Comparison of ENCODE assay signal across 1 cellular context in genomic region chr3:38454179-38454883, GRCh38.
A peak's percentile ranks its signal among the peaks of the same experiment; 100 is the strongest.
TF ChIP-seq lines count a peak whose summit lies in the region.

No MANE protein-coding gene starts in this region.

TF ChIP-seq in K562, 482 proteins besides CTCF, POLR2A, EP300 and RAD21 (continued from another document and continues in another):
- TF ChIP-seq ZBTB43 (CRISPR knock-in tag; IDR thresholded peaks at IDR 0.05) (no peak), ZNF263 (CRISPR knock-in tag; IDR thresholded peaks at IDR 0.05; ENCODE audit: borderline replicate concordance) (no peak; the same call in 1 of the 2 replicates), E2F6 (IDR thresholded peaks at IDR 0.05; ENCODE audit: borderline replicate concordance in 1 of 2, extremely low read depth in 1 of 2, insufficient read depth in 1 of 2, insufficient read length in 1 of 2, low read depth in 1 of 2, low read length in 1 of 2, poor library complexity in 1 of 2, severe bottlenecking in 1 of 2) (peak; percentile 36 to 85), NBN (IDR thresholded peaks at IDR 0.05; ENCODE audit: low read depth) (no peak), KAT8 (IDR thresholded peaks at IDR 0.05; ENCODE audit: low read depth) (no peak), IRF9 (tag; IDR thresholded peaks at IDR 0.05) (no peak), SMAD4 (CRISPR knock-in tag; conservative IDR thresholded peaks at IDR 0.05) (peak; percentile 57), TAF9B (IDR thresholded peaks at IDR 0.05; ENCODE audit: partially characterized antibody) (no peak), PTBP1 (IDR thresholded peaks at IDR 0.05; ENCODE audit: low read depth, low read length) (no peak), SLC30A9 (CRISPR knock-in tag; IDR thresholded peaks at IDR 0.05) (no peak), KLF10 (CRISPR knock-in tag; IDR thresholded peaks at IDR 0.05) (no peak), FOXP1 (CRISPR knock-in tag; IDR thresholded peaks at IDR 0.05) (peak; percentile 39; the same call in 1 of the 2 replicates), RNF2 (IDR thresholded peaks at IDR 0.05) (peak; percentile 11; the same call in 1 of the 2 replicates), ZNF75A (CRISPR knock-in tag; IDR thresholded peaks at IDR 0.05) (no peak), LEF1 (IDR thresholded peaks at IDR 0.05) (no peak), ZNF197 (CRISPR knock-in tag; IDR thresholded peaks at IDR 0.05; ENCODE audit: low read depth) (no peak), ZNF184 (CRISPR knock-in tag; IDR thresholded peaks at IDR 0.05) (no peak), RBM25 (IDR thresholded peaks at IDR 0.05; ENCODE audit: low read depth, low read length, severe bottlenecking) (no peak), CHD2 (IDR thresholded peaks at IDR 0.05; ENCODE audit: low read depth, low read length) (0 out of 2 replicates have a peak, but pooled peaks have one; percentile 12), UBTF (IDR thresholded peaks at IDR 0.05; ENCODE audit: borderline replicate concordance in 1 of 2, low read depth in 2 of 2, low read length in 2 of 2) (peak in 1 of 2 experiments; percentile 87; a peak in 1 of 4 replicates), BACH1 (tag; IDR thresholded peaks at IDR 0.05) (no peak), MEIS2 (IDR thresholded peaks at IDR 0.05; ENCODE audit: partially characterized antibody) (no peak), ZNF511 (CRISPR knock-in tag; IDR thresholded peaks at IDR 0.05) (peak; percentile 35; the same call in 1 of the 2 replicates), ZNF324 (CRISPR knock-in tag; IDR thresholded peaks at IDR 0.05) (no peak), USF2 (CRISPR knock-in tag; IDR thresholded peaks at IDR 0.05) (peak; percentile 2; the same call in 1 of the 2 replicates), BDP1 (IDR thresholded peaks at IDR 0.05; ENCODE audit: insufficient read depth, insufficient read length) (no peak), NFRKB (IDR thresholded peaks at IDR 0.05; ENCODE audit: low read depth) (no peak), REST (CRISPR knock-in tag; IDR thresholded peaks at IDR 0.05; ENCODE audit: low read depth) (peak; percentile 82; the same call in 1 of the 2 replicates), NONO (IDR thresholded peaks at IDR 0.05; ENCODE audit: low read depth in 2 of 2, low read length in 1 of 2) (peak in 1 of 2 experiments; percentile 92; a peak in 2 of 4 replicates), ZKSCAN3 (CRISPR knock-in tag; IDR thresholded peaks at IDR 0.05) (no peak), ASH1L (IDR thresholded peaks at IDR 0.05; ENCODE audit: borderline replicate concordance, low read depth, partially characterized antibody) (no peak), HNRNPK (IDR thresholded peaks at IDR 0.05; ENCODE audit: low read depth, low read length, poor library complexity, severe bottlenecking) (no peak), SFPQ (IDR thresholded peaks at IDR 0.05; ENCODE audit: low read depth, low read length) (no peak), ZNF354B (CRISPR knock-in tag; IDR thresholded peaks at IDR 0.05) (no peak), GABPB1 (CRISPR knock-in tag; IDR thresholded peaks at IDR 0.05) (peak; percentile 61; the same call in 1 of the 2 replicates), HOXB6 (CRISPR knock-in tag; IDR thresholded peaks at IDR 0.05; ENCODE audit: borderline replicate concordance) (no peak), HDAC2 (IDR thresholded peaks at IDR 0.05) (peak; percentile 18; the same call in 1 of the 2 replicates), HIVEP1 (CRISPR knock-in tag; IDR thresholded peaks at IDR 0.05) (no peak), KDM5B (IDR thresholded peaks at IDR 0.05; ENCODE audit: insufficient replicate concordance, low read depth, low read length) (peak; percentile 63), EP400 (IDR thresholded peaks at IDR 0.05) (no peak), MEF2A (IDR thresholded peaks at IDR 0.05; ENCODE audit: control insufficient read depth, low read depth, low read length) (no peak), KDM2B (CRISPR knock-in tag; IDR thresholded peaks at IDR 0.05) (peak; percentile 51; the same call in 1 of the 2 replicates), ZEB2 (IDR thresholded peaks at IDR 0.05) (no peak), TEAD1 (CRISPR knock-in tag; IDR thresholded peaks at IDR 0.05) (no peak), ELF4 (CRISPR knock-in tag; IDR thresholded peaks at IDR 0.05) (no peak), ZFP1 (CRISPR knock-in tag; IDR thresholded peaks at IDR 0.05) (no peak), MEF2D (tag; conservative IDR thresholded peaks at IDR 0.05; ENCODE audit: low read depth) (no peak), ZNF79 (CRISPR knock-in tag; IDR thresholded peaks at IDR 0.05; ENCODE audit: low read depth) (no peak), ZNF3 (CRISPR knock-in tag; IDR thresholded peaks at IDR 0.05) (no peak), MYNN (IDR thresholded peaks at IDR 0.05) (no peak), MYNN (CRISPR knock-in tag; IDR thresholded peaks at IDR 0.05) (no peak), CHD1 (IDR thresholded peaks at IDR 0.05; ENCODE audit: low read length) (no peak), ZNF282 (CRISPR knock-in tag; IDR thresholded peaks at IDR 0.05) (no peak), ZNF347 (CRISPR knock-in tag; IDR thresholded peaks at IDR 0.05; ENCODE audit: low read depth) (no peak), ZNF589 (CRISPR knock-in tag; IDR thresholded peaks at IDR 0.05; ENCODE audit: low read depth) (0 out of 2 replicates have a peak, but pooled peaks have one; percentile 38), NFIX (CRISPR knock-in tag; IDR thresholded peaks at IDR 0.05; ENCODE audit: low read depth) (no peak), CHAMP1 (IDR thresholded peaks at IDR 0.05) (no peak)
